In the genomic region with DNA sequence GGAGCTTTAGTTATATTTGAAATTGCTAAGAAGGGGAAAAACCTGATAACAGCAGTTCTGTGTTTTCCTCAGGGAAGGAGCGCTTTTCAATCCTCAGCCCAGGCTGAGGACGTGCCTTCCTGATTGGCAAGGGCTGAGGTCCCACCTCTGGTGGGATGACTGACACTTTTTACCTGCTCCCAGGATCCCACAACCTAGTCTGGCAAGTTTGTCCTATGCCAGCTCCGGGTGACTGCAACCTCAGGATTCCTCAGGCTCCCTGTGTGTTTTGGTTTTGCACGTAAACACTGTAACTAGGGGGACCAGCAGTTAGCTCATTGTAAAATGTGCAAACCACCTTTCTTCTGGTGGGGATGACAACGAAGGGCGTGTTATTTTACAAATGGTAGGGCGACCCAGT, we compare ENCODE assay signal across 1 cellular context.
TF ChIP-seq lines count a peak whose summit lies in the region.

No MANE protein-coding gene starts in this region.

TF ChIP-seq in A549, 52 proteins besides CTCF, POLR2A, EP300 and RAD21 (continued from another document):
- TF ChIP-seq, protein P1, sequence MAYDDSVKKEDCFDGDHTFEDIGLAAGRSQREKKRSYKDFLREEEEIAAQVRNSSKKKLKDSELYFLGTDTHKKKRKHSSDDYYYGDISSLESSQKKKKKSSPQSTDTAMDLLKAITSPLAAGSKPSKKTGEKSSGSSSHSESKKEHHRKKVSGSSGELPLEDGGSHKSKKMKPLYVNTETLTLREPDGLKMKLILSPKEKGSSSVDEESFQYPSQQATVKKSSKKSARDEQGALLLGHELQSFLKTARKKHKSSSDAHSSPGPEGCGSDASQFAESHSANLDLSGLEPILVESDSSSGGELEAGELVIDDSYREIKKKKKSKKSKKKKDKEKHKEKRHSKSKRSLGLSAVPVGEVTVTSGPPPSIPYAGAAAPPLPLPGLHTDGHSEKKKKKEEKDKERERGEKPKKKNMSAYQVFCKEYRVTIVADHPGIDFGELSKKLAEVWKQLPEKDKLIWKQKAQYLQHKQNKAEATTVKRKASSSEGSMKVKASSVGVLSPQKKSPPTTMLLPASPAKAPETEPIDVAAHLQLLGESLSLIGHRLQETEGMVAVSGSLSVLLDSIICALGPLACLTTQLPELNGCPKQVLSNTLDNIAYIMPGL (CRISPR knock-in tag; IDR thresholded peaks at IDR 0.05; ENCODE audit: borderline replicate concordance): no peak
